1 cellular context compared by ENCODE assay signal in genomic region chr11:8061555-8062428, GRCh38.
TF ChIP-seq lines count a peak whose summit lies in the region.

No MANE protein-coding gene starts in this region.

TF ChIP-seq in SK-N-SH, 30 proteins besides CTCF, POLR2A, EP300 and RAD21:
- TF ChIP-seq USF2 (IDR thresholded peaks at IDR 0.05; ENCODE audit: borderline replicate concordance, low read depth, low read length) = no peak
- TF ChIP-seq NFIC (IDR thresholded peaks at IDR 0.05; ENCODE audit: borderline replicate concordance) = no peak
- no peak for TF ChIP-seq MEF2A (IDR thresholded peaks at IDR 0.05; ENCODE audit: borderline replicate concordance, low read depth)
- TF ChIP-seq CHD2 (IDR thresholded peaks at IDR 0.05; ENCODE audit: low read length, partially characterized antibody) = no peak
- TF ChIP-seq JUND (IDR thresholded peaks at IDR 0.05) = no peak
